8 cellular contexts compared by ENCODE assay signal in genomic region chr1:64744492-64745180, GRCh38. TPM values are rescaled to one million over a fixed set of nuclear protein-coding genes. Genes with fewer than 3 reads are reported as not detected.
DNase-seq lines count a peak whose midpoint lies in the region; ATAC-seq and TF ChIP-seq lines count a peak whose summit lies in the region.

Gene RAVER2 (plus strand): TSS chr1:64745075. CDS start chr1:64745173, 98 bp downstream.

- H3K4me1 Mint-ChIP-seq in HFFc6 (ENCODE audit: low read depth), result peaks cover 7% of the 10 kb centered on the region
- H3K4me1 Mint-ChIP-seq in activated CD4-positive, alpha-beta T cell treated with anti-CD3 and anti-CD28 coated beads, Interleukin-2, amount 10 ng/mL, durations not matched to agents 24 days and 14 days, result peaks cover 5% of the 10 kb centered on the region

- H3K27ac Mint-ChIP-seq in HFFc6, result 0 out of 2 replicates have a peak within 1 kb of the TSS, but pooled peaks have one; percentile 33
- H3K27ac Mint-ChIP-seq in activated CD4-positive, alpha-beta T cell treated with anti-CD3 and anti-CD28 coated beads, Interleukin-2, amount 10 ng/mL, durations not matched to agents 24 days and 14 days, result peak within 1 kb of the TSS; percentile 29

- H3K9me3 ChIP-seq in DND-41 (ENCODE audit: insufficient read depth, low read length, severe bottlenecking), result no peaks in the 10 kb centered on the region

- H3K4me3 Mint-ChIP-seq in HFFc6, result peak within 1 kb of the TSS; percentile 85
- H3K4me3 Mint-ChIP-seq in activated CD4-positive, alpha-beta T cell treated with anti-CD3 and anti-CD28 coated beads, Interleukin-2, amount 10 ng/mL, durations not matched to agents 24 days and 14 days, result peak within 1 kb of the TSS; percentile 83

- TF ChIP-seq CTCF in DND-41 (IDR thresholded peaks at IDR 0.05; ENCODE audit: borderline replicate concordance, extremely low read depth, low read length, poor library complexity, severe bottlenecking), result peak; percentile 57
- TF ChIP-seq CTCF in HFFc6 (IDR thresholded peaks at IDR 0.05), result peak; percentile 60
- TF ChIP-seq CTCF in coronary artery (IDR thresholded peaks at IDR 0.05), result peak; percentile 35

- H2AFZ ChIP-seq in DND-41 (ENCODE audit: low read depth, low read length), result peak within 1 kb of the TSS; percentile 78

- H3K4me2 ChIP-seq in DND-41 (ENCODE audit: insufficient read depth, low read length), result peak within 1 kb of the TSS; percentile 73

- DNase-seq in DND-41 (peak; percentile 65), HFFc6 (peak; percentile 9), NCI-H2196 treated with DMSO at 0.1 percent for 48 hours (lab: John Stamatoyannopoulos, UW; ENCODE audit: unreplicated experiment) (peak; percentile 44), coronary artery (ENCODE audit: low spot score) (peak; percentile 79), left lobe of liver (ENCODE audit: low spot score) (peak; percentile 54), globus pallidus (ENCODE audit: low spot score) (no peak)
- peak; percentile 82 for DNase-seq in activated CD4-positive, alpha-beta T cell treated with anti-CD3 and anti-CD28 coated beads, Interleukin-2, amount 10 ng/mL, durations not matched to agents 24 days and 14 days
- peak; percentile 30 to 32 for DNase-seq in stimulated activated CD4-positive, alpha-beta T cell treated with anti-CD3 and anti-CD28 coated beads, Interleukin-2, amount 100 ng/mL, for 48 hours

- peak within 1 kb of the TSS; percentile 60 for H3K9ac ChIP-seq in DND-41 (ENCODE audit: low read depth, low read length)

- H3K9me3 Mint-ChIP-seq in HFFc6, result no peaks in the 10 kb centered on the region
- H3K9me3 Mint-ChIP-seq in activated CD4-positive, alpha-beta T cell treated with anti-CD3 and anti-CD28 coated beads, Interleukin-2, amount 10 ng/mL, durations not matched to agents 24 days and 14 days, result no peaks in the 10 kb centered on the region

- H3K27ac ChIP-seq in DND-41 (ENCODE audit: low read length) (no peak within 1 kb of the TSS), coronary artery (peak within 1 kb of the TSS; percentile 85 to 90)

- intact Hi-C loops in activated CD4-positive, alpha-beta T cell treated with anti-CD3 and anti-CD28 coated beads, Interleukin-2, amount 10 ng/mL, durations not matched to agents 24 days and 14 days (cut with micrococcal nuclease), result loop anchor here (5.0 to 10.0 kb wide), 2 partner anchors 78 to 330 kb away; no protein-coding TSS in a partner anchor

- H4K20me1 ChIP-seq in DND-41 (ENCODE audit: insufficient read depth, low read length), result no peaks in the 10 kb centered on the region

- H3K36me3 ChIP-seq in DND-41 (ENCODE audit: insufficient read depth, low read length), result no peaks in the 10 kb centered on the region

- H3K4me3 ChIP-seq in DND-41 (ENCODE audit: low read depth in 1 of 2, low read length in 2 of 2), result peak within 1 kb of the TSS; percentile 27 to 63; a peak in 3 of 4 replicates
- H3K4me3 ChIP-seq in coronary artery, result peak within 1 kb of the TSS; percentile 89

- no peaks in the 10 kb centered on the region for H3K27me3 ChIP-seq in DND-41 (ENCODE audit: insufficient read depth, low read length, poor library complexity)

- H3K79me2 ChIP-seq in DND-41 (ENCODE audit: insufficient read depth, low read length), result 0 out of 2 replicates have a peak, but pooled peaks cover 2% of the 10 kb centered on the region

- no peaks in the 10 kb centered on the region for H3K27me3 Mint-ChIP-seq in HFFc6 (ENCODE audit: insufficient read depth)
- peaks cover 32% of the 10 kb centered on the region for H3K27me3 Mint-ChIP-seq in activated CD4-positive, alpha-beta T cell treated with anti-CD3 and anti-CD28 coated beads, Interleukin-2, amount 10 ng/mL, durations not matched to agents 24 days and 14 days

- H3K36me3 Mint-ChIP-seq in HFFc6 (ENCODE audit: low read depth), result no peaks in the 10 kb centered on the region
- no peaks in the 10 kb centered on the region for H3K36me3 Mint-ChIP-seq in activated CD4-positive, alpha-beta T cell treated with anti-CD3 and anti-CD28 coated beads, Interleukin-2, amount 10 ng/mL, durations not matched to agents 24 days and 14 days (ENCODE audit: low read depth)

- peak; percentile 84 for ATAC-seq in DND-41 (ENCODE audit: insufficient read depth, low read depth)
- peak; percentile 80 for ATAC-seq in left lobe of liver

- peaks cover 20% of the 10 kb centered on the region for H3K4me1 ChIP-seq in DND-41 (ENCODE audit: insufficient read depth, low read length)

RNA-seq across cellular contexts. Expression of gene RAVER2, which starts in this region (rescaled TPM):
- 1 to 10 TPM; 1.8 to 2.8 (median 2.3) TPM for total RNA-seq in HFFc6 (2021; fragmentation: NEBNext Ultra II Directional; extraction: Animal tissue kit (Norgen Biotek cat#: 25700))
- total RNA-seq in activated CD4-positive, alpha-beta T cell treated with anti-CD3 and anti-CD28 coated beads, Interleukin-2, amount 10 ng/mL, durations not matched to agents 24 days and 14 days, result 0.44 and 0.54 TPM in 2 replicates
- total RNA-seq in left lobe of liver, result 0.43 TPM

Comparison
In these comparisons a context has a peak if more than half of its experiments do, and no peak if none do; other contexts are left out.
1. Peak in DNase-seq in activated CD4-positive, alpha-beta T cell treated with anti-CD3 and anti-CD28 coated beads, Interleukin-2, amount 10 ng/mL, durations not matched to agents 24 days and 14 days; RNA of the gene not detected or under 1 TPM.
2. Peak in DNase-seq and ATAC-seq in left lobe of liver; RNA of the gene not detected or under 1 TPM.